In the genomic region with DNA sequence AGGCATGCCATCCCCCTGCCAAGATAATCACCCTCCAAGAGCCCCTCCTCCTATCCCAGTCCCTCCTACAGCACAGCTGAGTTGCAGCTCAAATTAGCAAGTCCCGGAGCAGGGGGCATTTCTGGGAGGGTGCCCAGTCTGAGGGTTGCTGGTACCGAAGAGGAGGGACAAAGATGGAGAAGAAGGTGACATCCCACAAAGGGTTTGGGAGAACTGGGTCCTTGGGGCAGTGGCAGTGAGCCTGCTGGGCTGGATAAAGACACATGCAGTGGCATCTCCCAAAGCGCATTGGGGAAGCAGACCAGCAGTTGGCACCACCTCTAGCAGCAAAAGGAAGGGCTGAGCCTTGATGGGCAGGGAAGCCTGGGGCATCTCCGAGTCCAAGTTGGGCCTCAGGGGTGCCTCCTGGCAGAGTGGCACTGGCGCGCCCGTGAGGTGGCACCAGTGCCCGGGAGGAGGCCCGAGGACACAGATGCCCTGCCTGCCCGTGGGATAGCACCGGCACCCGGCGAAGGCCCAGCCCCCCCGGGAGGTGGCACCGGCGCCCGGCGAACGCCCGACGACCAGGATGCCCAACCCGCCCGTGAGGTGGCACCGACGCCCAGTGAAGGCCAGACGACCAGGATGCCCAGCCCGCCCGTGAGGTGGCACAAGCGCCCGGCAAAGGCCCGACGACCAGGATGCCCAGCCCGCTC, we compare ENCODE assay signal across 8 cellular contexts. TPM values are rescaled to one million over a fixed set of nuclear protein-coding genes. Genes with fewer than 3 reads are reported as not detected.
A peak's percentile ranks its signal among the peaks of the same experiment; 100 is the strongest.
DNase-seq lines count a peak whose midpoint lies in the region; ATAC-seq and TF ChIP-seq lines count a peak whose summit lies in the region.

No MANE protein-coding gene starts in this region.

- H3K27ac ChIP-seq in GM23338 (ENCODE audit: low read depth) (no peak overlapping the region), urinary bladder (ENCODE audit: low read depth) (peak overlapping the region; percentile 75)

- H3F3A ChIP-seq in GM23338 (replicated peaks; ENCODE audit: low read depth): no peaks in the 10 kb centered on the region

- H3K27me3 ChIP-seq in GM23338 (ENCODE audit: insufficient read depth) (no peaks in the 10 kb centered on the region), endocrine pancreas (ENCODE audit: control insufficient read depth, insufficient read depth, low read length) (no peaks in the 10 kb centered on the region)

- H3K27ac Mint-ChIP-seq in GM23338: no peak overlapping the region

- no peaks in the 10 kb centered on the region for H3K36me3 Mint-ChIP-seq in GM23338 (ENCODE audit: low read depth)

- no peak for DNase-seq in GM23338 (ENCODE audit: low spot score)
- peak in 4 of 5 donors; percentile 20 to 28 (median 25) for DNase-seq in T-helper 1 cell
- peak; percentile 44 to 79 (median 76) for DNase-seq in mucosa of descending colon
- DNase-seq in AG08395 (ENCODE audit: low spot score): no peak
- DNase-seq in HPDE6-E6E7 (ENCODE audit: extremely low spot score): no peak

- H3K4me3 ChIP-seq in GM23338 (peak overlapping the region; percentile 51), endocrine pancreas (ENCODE audit: control insufficient read depth, insufficient read depth, low read length) (peak overlapping the region; percentile 41), mucosa of descending colon (peak overlapping the region; percentile 84), urinary bladder (ENCODE audit: low read depth, low read length) (peak overlapping the region; percentile 89)

- WGBS in urinary bladder: 3% methylated on average over 33 of the region's 33 CpGs

- H3K4me2 ChIP-seq in GM23338: peak overlapping the region; percentile 81

- no peaks in the 10 kb centered on the region for H3K9me2 ChIP-seq in GM23338 (ENCODE audit: insufficient read depth)

- intact Hi-C loops in mucosa of descending colon (cut with DNase I, micrococcal nuclease): no loop called here

- H3K36me3 ChIP-seq in GM23338 (ENCODE audit: insufficient read depth) (no peaks in the 10 kb centered on the region), endocrine pancreas (ENCODE audit: control insufficient read depth, insufficient read depth, low read length) (no peaks in the 10 kb centered on the region), mucosa of descending colon (ENCODE audit: low read depth) (no peaks in the 10 kb centered on the region), urinary bladder (ENCODE audit: insufficient read depth) (no peaks in the 10 kb centered on the region)

- no peaks in the 10 kb centered on the region for H4K20me1 ChIP-seq in GM23338 (replicated peaks; ENCODE audit: insufficient read depth)

- peaks cover 5% of the 10 kb centered on the region; the same call in 1 of the 3 replicates for H3K4me1 Mint-ChIP-seq in GM23338

- H3K4me1 ChIP-seq in GM23338 (ENCODE audit: insufficient read depth): peaks cover 4% of the 10 kb centered on the region; the same call in 1 of the 2 replicates
- no peaks in the 10 kb centered on the region for H3K4me1 ChIP-seq in endocrine pancreas (ENCODE audit: control insufficient read depth, insufficient read depth, low read length)
- H3K4me1 ChIP-seq in mucosa of descending colon (ENCODE audit: low read depth): peaks cover 10% of the 10 kb centered on the region
- no peaks in the 10 kb centered on the region for H3K4me1 ChIP-seq in urinary bladder (ENCODE audit: insufficient read depth)

- no peak for ATAC-seq in GM23338
- peak; percentile 35 for ATAC-seq in mucosa of descending colon
- no peak for ATAC-seq in GM21447 (IDR thresholded peaks at IDR 0.05; ENCODE audit: unreplicated experiment)

- peak overlapping the region; percentile 84 for H3K9ac ChIP-seq in endocrine pancreas (ENCODE audit: control insufficient read depth, insufficient read depth, low read length)

- H3K27me3 Mint-ChIP-seq in GM23338 (ENCODE audit: insufficient read depth, low read depth, poor library complexity): peaks cover 11% of the 10 kb centered on the region

- peak overlapping the region; percentile 60 for H3K4me3 Mint-ChIP-seq in GM23338

- H2AFZ ChIP-seq in GM23338: no peak overlapping the region

- H3K9me3 ChIP-seq in endocrine pancreas (ENCODE audit: control insufficient read depth, low read length): no peaks in the 10 kb centered on the region
- no peaks in the 10 kb centered on the region for H3K9me3 ChIP-seq in mucosa of descending colon

- no peaks in the 10 kb centered on the region for H3K9me3 Mint-ChIP-seq in GM23338

- TF ChIP-seq CTCF in GM23338 (conservative IDR thresholded peaks at IDR 0.05; ENCODE audit: low read depth in 2 of 2) (no peak), mucosa of descending colon (IDR thresholded peaks at IDR 0.05) (no peak)

- no peaks in the 10 kb centered on the region for H3K79me2 ChIP-seq in GM23338 (replicated peaks; ENCODE audit: insufficient read depth)

TF ChIP-seq in GM23338, 12 proteins besides CTCF, POLR2A, EP300 and RAD21 (continues in another document):
- no peak for TF ChIP-seq EZH2 (IDR thresholded peaks at IDR 0.05; ENCODE audit: low read depth, unreplicated experiment)
- no peak for TF ChIP-seq POLR2AphosphoS5 (IDR thresholded peaks at IDR 0.05; ENCODE audit: low read depth)
- TF ChIP-seq REST (IDR thresholded peaks at IDR 0.05; ENCODE audit: unreplicated experiment): no peak
- TF ChIP-seq NANOG (IDR thresholded peaks at IDR 0.05; ENCODE audit: borderline replicate concordance): no peak
- no peak for TF ChIP-seq EZH2phosphoT487 (IDR thresholded peaks at IDR 0.05; ENCODE audit: unreplicated experiment)

RNA-seq across cellular contexts. Expression of gene TOM1L2, which starts 0.6 kb away (rescaled TPM):
- total RNA-seq in GM23338 (2014; rRNA removed; shearing (Covaris generic)): 3.0 and 3.3 TPM in 2 replicates
- polyA plus RNA-seq in GM23338 (2016; fragmentation: Nextera tagmentation; extraction: Ambion mirVana): 1.7 and 3.3 TPM in 2 replicates
- total RNA-seq in mucosa of descending colon: 100 to 1,000 TPM in 1 of 3 donors, 10 to 100 TPM in 2; 67.8 to 101 (median 87.7) TPM
- total RNA-seq in urinary bladder: 33.0 TPM
- polyA plus RNA-seq in urinary bladder: 58.7 TPM

RNA-seq across cellular contexts. Expression of gene DRC3, which starts 1.1 kb away (rescaled TPM):
- not detected in 2 replicates for total RNA-seq in GM23338 (2014; rRNA removed; shearing (Covaris generic))
- 0.42 and 1.1 TPM in 2 replicates for polyA plus RNA-seq in GM23338 (2016; fragmentation: Nextera tagmentation; extraction: Ambion mirVana)
- 1 to 10 TPM; 1.0 to 3.3 (median 1.4) TPM for total RNA-seq in mucosa of descending colon
- 3.6 TPM for total RNA-seq in urinary bladder
- 1.6 TPM for polyA plus RNA-seq in urinary bladder

Comparison
In these comparisons a context has a peak if more than half of its experiments do, and no peak if none do; other contexts are left out.
1. DNase-seq: peak in T-helper 1 cell (4 of 5) and mucosa of descending colon (3 of 3); none in GM23338 (single experiment), AG08395 (single experiment) and HPDE6-E6E7 (single experiment).
2. Peak in every context shown above with its lines, with median percentiles within 50 percentile points of each other: H3K4me3 ChIP-seq.